In the genomic region with DNA sequence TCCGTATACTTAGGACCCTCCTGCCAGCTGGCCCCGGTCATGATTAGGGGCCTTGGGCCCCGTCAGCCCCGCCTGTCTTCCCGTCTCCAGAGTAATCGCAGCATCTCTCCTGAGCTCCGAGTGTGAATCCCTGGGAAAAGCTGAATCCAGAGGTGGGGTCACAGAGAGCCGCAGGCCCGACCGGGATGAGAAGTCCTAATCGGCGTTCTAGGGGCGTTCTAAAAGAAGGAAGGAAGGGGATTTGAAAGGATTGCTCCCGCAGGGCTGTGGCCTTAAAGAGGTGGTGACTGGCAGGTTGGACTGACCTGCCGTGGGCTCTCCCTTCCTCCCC, we compare ENCODE assay signal across 8 cellular contexts.
DNase-seq lines count a peak whose midpoint lies in the region; ATAC-seq lines count a peak whose summit lies in the region.

No MANE protein-coding gene starts in this region.

- H3K27me3 Mint-ChIP-seq in central memory CD8-positive, alpha-beta T cell: peaks cover 10% of the 10 kb centered on the region

- ATAC-seq in GM18870 (IDR thresholded peaks at IDR 0.05; ENCODE audit: unreplicated experiment): peak; percentile 10
- ATAC-seq in central memory CD8-positive, alpha-beta T cell (replicated peaks; ENCODE audit: extremely low read depth, poor library complexity, severe bottlenecking): no peak
- no peak for ATAC-seq in HG03280 (IDR thresholded peaks at IDR 0.05; ENCODE audit: unreplicated experiment)
- no peak for ATAC-seq in GM18873 (IDR thresholded peaks at IDR 0.05; ENCODE audit: low FRiP score, unreplicated experiment)

- H3K4me1 ChIP-seq in mucosa of rectum (ENCODE audit: control insufficient read depth in 2 of 2, insufficient read depth in 2 of 2, low read length in 2 of 2): peaks cover 11 to 15% of the 10 kb centered on the region in 2 donors

- H3K27me3 ChIP-seq in mucosa of rectum (ENCODE audit: control insufficient read depth in 2 of 2, insufficient read depth in 2 of 2, low read length in 2 of 2): no peaks in the 10 kb centered on the region

- H3K4me1 Mint-ChIP-seq in central memory CD8-positive, alpha-beta T cell: peaks cover 66% of the 10 kb centered on the region

- H3K27ac Mint-ChIP-seq in central memory CD8-positive, alpha-beta T cell (ENCODE audit: low read depth): peak overlapping the region; percentile 98

- peak overlapping the region; percentile 95 to 97 for H3K27ac ChIP-seq in mucosa of rectum (ENCODE audit: low read depth in 2 of 2, low read length in 2 of 2)

- peak overlapping the region; percentile 95 for H3K4me3 Mint-ChIP-seq in central memory CD8-positive, alpha-beta T cell

- DNase-seq in NCI-H510A (lab: John Stamatoyannopoulos, UW) (peak; percentile 26), NCI-H524 treated with DMSO at 0.1 percent for 48 hours (lab: John Stamatoyannopoulos, UW) (no peak)
- no peak for DNase-seq in central memory CD8-positive, alpha-beta T cell (ENCODE audit: low spot score in 2 of 2)
- no peak for DNase-seq in effector CD4-positive, alpha-beta T cell

- H3K4me3 ChIP-seq in mucosa of rectum (ENCODE audit: low read length in 2 of 2): peak overlapping the region; percentile 73 to 80

- peaks cover 46% of the 10 kb centered on the region for H3K36me3 Mint-ChIP-seq in central memory CD8-positive, alpha-beta T cell (ENCODE audit: insufficient read depth)

- H3K36me3 ChIP-seq in mucosa of rectum (ENCODE audit: control insufficient read depth in 2 of 2, insufficient read depth in 2 of 2, low read length in 2 of 2): peaks cover 3 to 7% of the 10 kb centered on the region in 2 donors

- H3K9ac ChIP-seq in mucosa of rectum (ENCODE audit: low read depth in 1 of 2, low read length in 2 of 2): peak overlapping the region; percentile 94 to 95

- no peaks in the 10 kb centered on the region for H3K9me3 Mint-ChIP-seq in central memory CD8-positive, alpha-beta T cell

- no peaks in the 10 kb centered on the region for H3K9me3 ChIP-seq in mucosa of rectum (ENCODE audit: control insufficient read depth in 2 of 2, low read length in 2 of 2)
